ENCODE assay signal across 1 cellular context in genomic region chr10:97714401-97715258, GRCh38.
TF ChIP-seq lines count a peak whose summit lies in the region.

No MANE protein-coding gene starts in this region.

TF ChIP-seq in GM12878, 131 proteins besides CTCF, POLR2A, EP300 and RAD21:
- TF ChIP-seq IKZF2 (IDR thresholded peaks at IDR 0.05) (peak; percentile 24 to 28; a peak in 2 of 4 replicates), CREM (IDR thresholded peaks at IDR 0.05; ENCODE audit: low read depth) (no peak), NR2F1 (conservative IDR thresholded peaks at IDR 0.05) (no peak), NBN (IDR thresholded peaks at IDR 0.05) (no peak), KLF5 (IDR thresholded peaks at IDR 0.05; ENCODE audit: partially characterized antibody) (no peak), STAT3 (IDR thresholded peaks at IDR 0.05; ENCODE audit: low read depth, low read length) (no peak), ZNF217 (IDR thresholded peaks at IDR 0.05) (no peak), EED (IDR thresholded peaks at IDR 0.05; ENCODE audit: low read depth) (0 out of 2 replicates have a peak, but pooled peaks have one; percentile 50), DPF2 (IDR thresholded peaks at IDR 0.05) (0 out of 2 replicates have a peak, but pooled peaks have one; percentile 8), SP1 (IDR thresholded peaks at IDR 0.05; ENCODE audit: low read depth, low read length) (no peak), SPI1 (IDR thresholded peaks at IDR 0.05; ENCODE audit: borderline replicate concordance, insufficient read depth, low read depth, low read length) (peak; percentile 27; the same call in 1 of the 2 replicates), SMAD1 (IDR thresholded peaks at IDR 0.05; ENCODE audit: low read depth, partially characterized antibody) (no peak), EZH2 (IDR thresholded peaks at IDR 0.05; ENCODE audit: borderline replicate concordance, control insufficient read depth, low read depth, low read length) (no peak), SMC3 (IDR thresholded peaks at IDR 0.05; ENCODE audit: borderline replicate concordance, low read length) (no peak), ZNF274 (IDR thresholded peaks at IDR 0.05; ENCODE audit: insufficient read depth, insufficient read length) (no peak), SRF (IDR thresholded peaks at IDR 0.05; ENCODE audit: low read depth in 2 of 2, low read length in 2 of 2) (no peak), IKZF1 (conservative IDR thresholded peaks at IDR 0.05) (peak; percentile 92), ZBED1 (IDR thresholded peaks at IDR 0.05; ENCODE audit: borderline replicate concordance) (no peak), ZBTB40 (IDR thresholded peaks at IDR 0.05; ENCODE audit: borderline replicate concordance) (no peak), NR2C2 (IDR thresholded peaks at IDR 0.05; ENCODE audit: borderline replicate concordance, control insufficient read depth, insufficient read length, low read depth) (no peak), GABPA (IDR thresholded peaks at IDR 0.05; ENCODE audit: low read depth) (no peak), CUX1 (IDR thresholded peaks at IDR 0.05; ENCODE audit: insufficient replicate concordance, low read depth, low read length) (no peak), GATAD2B (conservative IDR thresholded peaks at IDR 0.05; ENCODE audit: low read depth) (0 out of 2 replicates have a peak, but pooled peaks have one; percentile 42)
